ENCODE assay signal across 26 cellular contexts in genomic region chr5:162996052-162996451, GRCh38.
"Had no signal": no experiment of that assay in that cellular context is flagged by ENCODE, and none has a peak within 500 bp of the region (broad histone marks: within the 10 kb centered on the region; RNA-seq: fewer than 3 reads in every experiment).

No MANE protein-coding gene starts in this region.

- H3K4me3 Mint-ChIP-seq: dendritic cell treated with granulocyte-macrophage colony-stimulating factor and Interleukin-4, amounts not matched to agents 40 ng/mL and 50 ng/mL, for 4 days; effector memory CD8-positive, alpha-beta T cell; endodermal cell; naive thymus-derived CD4-positive, alpha-beta T cell had no signal

- H3K27ac Mint-ChIP-seq: dendritic cell treated with granulocyte-macrophage colony-stimulating factor and Interleukin-4, amounts not matched to agents 40 ng/mL and 50 ng/mL, for 4 days; effector memory CD8-positive, alpha-beta T cell; endodermal cell; naive thymus-derived CD4-positive, alpha-beta T cell had no signal

- H3K9me3 ChIP-seq: colonic mucosa, esophagus squamous epithelium, gastrocnemius medialis, heart right ventricle, lower lobe of right lung had no signal

- H3K27ac ChIP-seq: colonic mucosa, epithelial cell of prostate, esophagus squamous epithelium, gastrocnemius medialis, heart right ventricle, left lung, lower lobe of right lung had no signal

- H3K36me3 Mint-ChIP-seq: naive thymus-derived CD4-positive, alpha-beta T cell had no signal

- H3K4me3 ChIP-seq: colonic mucosa, esophagus squamous epithelium, gastrocnemius medialis, heart right ventricle, left lung, lower lobe of right lung had no signal

- H3K9me3 Mint-ChIP-seq: dendritic cell treated with granulocyte-macrophage colony-stimulating factor and Interleukin-4, amounts not matched to agents 40 ng/mL and 50 ng/mL, for 4 days; endodermal cell had no signal

- H3K27me3 Mint-ChIP-seq: dendritic cell treated with granulocyte-macrophage colony-stimulating factor and Interleukin-4, amounts not matched to agents 40 ng/mL and 50 ng/mL, for 4 days; effector memory CD8-positive, alpha-beta T cell; naive thymus-derived CD4-positive, alpha-beta T cell had no signal

- ATAC-seq: effector memory CD8-positive, alpha-beta T cell; esophagus mucosa; gastrocnemius medialis; heart right ventricle; left cardiac atrium; left lung; left ventricle myocardium superior; lower lobe of right lung; naive thymus-derived CD4-positive, alpha-beta T cell had no signal

- H3K27me3 ChIP-seq: colonic mucosa, esophagus squamous epithelium, gastrocnemius medialis, heart right ventricle, left lung had no signal

- FAIRE-seq: endometrium, keratinocyte had no signal

- H3K4me1 ChIP-seq: colonic mucosa, esophagus squamous epithelium, gastrocnemius medialis, heart right ventricle, left lung, lower lobe of right lung had no signal

- DNase-seq: colonic mucosa; cortex of kidney; effector CD8-positive, alpha-beta T cell; effector memory CD8-positive, alpha-beta T cell; endodermal cell; erythroblast; esophagus squamous epithelium; foreskin fibroblast; foreskin melanocyte; gastrocnemius medialis; glutamatergic neuron; head of caudate nucleus; heart right ventricle; hippocampal formation; left cardiac atrium; left lung; left ventricle myocardium superior; lower lobe of right lung; mesenchymal stem cell; midbrain; naive thymus-derived CD4-positive, alpha-beta T cell had no signal

- H3K4me1 Mint-ChIP-seq: endodermal cell; naive thymus-derived CD4-positive, alpha-beta T cell had no signal

- H3K36me3 ChIP-seq: colonic mucosa, esophagus squamous epithelium, gastrocnemius medialis, heart right ventricle, left lung, lower lobe of right lung had no signal
